In the genomic region with DNA sequence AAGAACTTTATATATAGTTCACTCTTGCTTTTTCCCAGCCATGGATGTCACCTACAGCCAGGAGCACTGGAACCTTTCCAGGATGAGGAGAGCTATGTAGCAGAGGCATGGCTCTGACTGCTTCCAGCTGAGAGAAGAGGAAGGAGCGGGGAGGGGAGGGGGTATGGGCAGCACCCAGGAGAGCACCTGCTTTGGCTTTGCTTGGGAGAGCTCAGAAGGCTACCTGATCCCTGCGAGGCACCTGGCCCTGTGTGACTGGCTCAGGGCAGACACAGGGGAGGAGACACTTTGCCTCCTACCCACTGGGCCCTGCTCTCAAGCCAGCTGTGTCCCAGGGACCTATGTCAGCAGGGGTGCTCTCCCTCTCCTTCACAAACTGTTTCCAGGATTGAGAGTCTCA, we compare ENCODE assay signal across 9 cellular contexts.
DNase-seq lines count a peak whose midpoint lies in the region; ATAC-seq and TF ChIP-seq lines count a peak whose summit lies in the region.
"Had no signal": no experiment of that assay in that cellular context is flagged by ENCODE, and none has a peak within 500 bp of the region (broad histone marks: within the 10 kb centered on the region; RNA-seq: fewer than 3 reads in every experiment).

No MANE protein-coding gene starts in this region.

- peaks cover 52% of the 10 kb centered on the region for H3K36me3 Mint-ChIP-seq in T-helper 1 cell treated with Interleukin-12 subunit alpha and Interleukin-12 subunit beta and Interleukin-4 antibody, amounts not matched to agents 30 μg/mL and 1 μg/mL, for 36 hours (ENCODE audit: low read depth)
- H3K36me3 Mint-ChIP-seq in stimulated activated memory B cell treated with anti-CD40 and anti-IgM and Interleukin-4, amounts not matched to agents 10 μg/mL and 1 μg/mL and 100 μg/mL, for 72 hours, result peaks cover 19% of the 10 kb centered on the region

- H3K9me3 Mint-ChIP-seq in T-helper 1 cell treated with Interleukin-12 subunit alpha and Interleukin-12 subunit beta and Interleukin-4 antibody, amounts not matched to agents 30 μg/mL and 1 μg/mL, for 36 hours, result no peaks in the 10 kb centered on the region
- no peaks in the 10 kb centered on the region for H3K9me3 Mint-ChIP-seq in stimulated activated memory B cell treated with anti-CD40 and anti-IgM and Interleukin-4, amounts not matched to agents 10 μg/mL and 1 μg/mL and 100 μg/mL, for 72 hours

- H3K4me1 ChIP-seq in gastroesophageal sphincter, result peaks cover 0 to 68% (median 15%) of the 10 kb centered on the region in 3 donors

- no peak for TF ChIP-seq EP300 in gastroesophageal sphincter (IDR thresholded peaks at IDR 0.05)

- no peaks in the 10 kb centered on the region for H3K9me3 ChIP-seq in gastroesophageal sphincter
- H3K9me3 ChIP-seq: tibial nerve had no signal

- H3K27me3 ChIP-seq in gastroesophageal sphincter, result no peaks in the 10 kb centered on the region
- H3K27me3 ChIP-seq: tibial nerve had no signal

- peaks cover 69% of the 10 kb centered on the region for H3K4me1 Mint-ChIP-seq in T-helper 1 cell treated with Interleukin-12 subunit alpha and Interleukin-12 subunit beta and Interleukin-4 antibody, amounts not matched to agents 30 μg/mL and 1 μg/mL, for 36 hours (ENCODE audit: low read depth)
- peaks cover 90% of the 10 kb centered on the region for H3K4me1 Mint-ChIP-seq in stimulated activated memory B cell treated with anti-CD40 and anti-IgM and Interleukin-4, amounts not matched to agents 10 μg/mL and 1 μg/mL and 100 μg/mL, for 72 hours

- DNase-seq in T-helper 1 cell, result no peak
- DNase-seq in NCI-H510A treated with DMSO at 0.1 percent for 48 hours (lab: John Stamatoyannopoulos, UW), result peak; percentile 96
- DNase-seq in HuH-7.5 (ENCODE audit: low spot score), result no peak
- no peak for DNase-seq in putamen (ENCODE audit: low spot score)

- H3K27me3 Mint-ChIP-seq in T-helper 1 cell treated with Interleukin-12 subunit alpha and Interleukin-12 subunit beta and Interleukin-4 antibody, amounts not matched to agents 30 μg/mL and 1 μg/mL, for 36 hours (ENCODE audit: low read depth), result no peaks in the 10 kb centered on the region
- no peaks in the 10 kb centered on the region for H3K27me3 Mint-ChIP-seq in stimulated activated memory B cell treated with anti-CD40 and anti-IgM and Interleukin-4, amounts not matched to agents 10 μg/mL and 1 μg/mL and 100 μg/mL, for 72 hours

- peaks cover 0 to 43% of the 10 kb centered on the region in 2 donors for H3K36me3 ChIP-seq in gastroesophageal sphincter

- no peak for TF ChIP-seq CTCF in gastroesophageal sphincter (IDR thresholded peaks at IDR 0.05)

- WGBS in gastroesophageal sphincter (ENCODE audit: low coverage in 1 of 2), 2 donors, result 75% methylated on average over 1 of the region's 2 CpGs; no CpG with 5 or more reads in 1 of the 2 donors

- no peak for ATAC-seq in gastroesophageal sphincter
- ATAC-seq in stimulated activated memory B cell treated with anti-CD40 and anti-IgM and Interleukin-4, amounts not matched to agents 10 μg/mL and 1 μg/mL and 100 μg/mL, for 72 hours, result no peak
- ATAC-seq in GM19324 (IDR thresholded peaks at IDR 0.05; ENCODE audit: low FRiP score, unreplicated experiment), result no peak

- peak overlapping the region; percentile 93 for H3K27ac Mint-ChIP-seq in T-helper 1 cell treated with Interleukin-12 subunit alpha and Interleukin-12 subunit beta and Interleukin-4 antibody, amounts not matched to agents 30 μg/mL and 1 μg/mL, for 36 hours
- H3K27ac Mint-ChIP-seq in stimulated activated memory B cell treated with anti-CD40 and anti-IgM and Interleukin-4, amounts not matched to agents 10 μg/mL and 1 μg/mL and 100 μg/mL, for 72 hours, result peak overlapping the region; percentile 61

- H3K4me3 Mint-ChIP-seq in T-helper 1 cell treated with Interleukin-12 subunit alpha and Interleukin-12 subunit beta and Interleukin-4 antibody, amounts not matched to agents 30 μg/mL and 1 μg/mL, for 36 hours, result peak overlapping the region; percentile 52
- H3K4me3 Mint-ChIP-seq in stimulated activated memory B cell treated with anti-CD40 and anti-IgM and Interleukin-4, amounts not matched to agents 10 μg/mL and 1 μg/mL and 100 μg/mL, for 72 hours, result no peak overlapping the region

- TF ChIP-seq POLR2A in gastroesophageal sphincter (IDR thresholded peaks at IDR 0.05), result no peak

- peak overlapping the region in 3 of 4 donors; percentile 33 to 47 (median 43) for H3K27ac ChIP-seq in gastroesophageal sphincter
- H3K27ac ChIP-seq: tibial nerve had no signal

- H3K4me3 ChIP-seq in gastroesophageal sphincter, result no peak overlapping the region
- H3K4me3 ChIP-seq: tibial nerve had no signal
